ENCODE assay signal across 23 cellular contexts in the genomic region with DNA sequence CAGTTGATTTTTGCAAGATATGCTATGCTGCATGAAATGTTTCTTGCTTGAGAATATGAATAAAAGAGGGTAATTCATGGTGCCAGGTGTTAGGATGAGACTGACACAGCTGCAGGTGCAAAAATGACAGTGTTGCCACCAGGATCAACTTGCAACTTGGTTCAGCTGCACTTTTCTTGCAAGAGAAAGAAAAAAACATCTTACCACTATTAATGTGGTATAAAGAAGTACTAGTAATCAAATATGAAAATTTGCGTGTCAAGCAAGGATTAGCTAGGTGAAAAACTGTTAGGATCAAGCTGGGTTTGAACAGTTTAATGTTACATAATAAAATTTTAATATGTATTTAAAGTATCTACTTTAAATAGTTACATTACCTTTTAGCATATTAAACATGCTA. TPM values are rescaled to one million over a fixed set of nuclear protein-coding genes. Genes with fewer than 3 reads are reported as not detected.
A peak's percentile ranks its signal among the peaks of the same experiment; 100 is the strongest.
DNase-seq lines count a peak whose midpoint lies in the region; ATAC-seq and TF ChIP-seq lines count a peak whose summit lies in the region.
"Had no signal": no experiment of that assay in that cellular context is flagged by ENCODE, and none has a peak within 500 bp of the region (broad histone marks: within the 10 kb centered on the region; RNA-seq: fewer than 3 reads in every experiment).

No MANE protein-coding gene starts in this region.

- H3K27ac Mint-ChIP-seq in effector memory CD8-positive, alpha-beta T cell, result no peak overlapping the region
- H3K27ac Mint-ChIP-seq: T-helper 17 cell had no signal

- no peak overlapping the region for H3K4me3 ChIP-seq in KMS-11 (IDR thresholded peaks at IDR 0.05; ENCODE audit: insufficient read depth, low read depth, low read length)
- H3K4me3 ChIP-seq: GM23248 had no signal

- H3K9ac ChIP-seq in KMS-11, result no peak overlapping the region
- H3K9ac ChIP-seq: GM23248 had no signal

- no peaks in the 10 kb centered on the region for H4K20me1 ChIP-seq in KMS-11 (ENCODE audit: insufficient read depth)

- H3K27me3 Mint-ChIP-seq in effector memory CD8-positive, alpha-beta T cell, result no peaks in the 10 kb centered on the region
- H3K27me3 Mint-ChIP-seq: CD4-positive, CD25-positive, alpha-beta regulatory T cell; T-helper 17 cell had no signal

- no peak overlapping the region for H3K27ac ChIP-seq in KMS-11
- H3K27ac ChIP-seq: GM23248 had no signal

- H3K79me2 ChIP-seq in KMS-11 (ENCODE audit: insufficient read depth, low read depth), result no peaks in the 10 kb centered on the region

- H3K4me1 ChIP-seq in KMS-11 (ENCODE audit: low read depth, poor library complexity, severe bottlenecking), result peaks cover 19% of the 10 kb centered on the region

- no peaks in the 10 kb centered on the region for H3K9me3 Mint-ChIP-seq in effector memory CD8-positive, alpha-beta T cell
- H3K9me3 Mint-ChIP-seq: CD4-positive, CD25-positive, alpha-beta regulatory T cell had no signal

- no peaks in the 10 kb centered on the region for H3K27me3 ChIP-seq in KMS-11 (ENCODE audit: insufficient read depth, low read depth)

- peak; percentile 14 to 33 for DNase-seq in NCI-H526 (lab: John Stamatoyannopoulos, UW)
- DNase-seq in SHP77 treated with DMSO at 0.1 percent for 48 hours (lab: John Stamatoyannopoulos, UW), result peak; percentile 59
- no peak for DNase-seq in iPS-NIHi7 (ENCODE audit: extremely low spot score)
- no peak for DNase-seq in effector memory CD8-positive, alpha-beta T cell
- no peak for DNase-seq in NCI-H82 treated with DMSO at 0.1 percent for 48 hours (lab: John Stamatoyannopoulos, UW; ENCODE audit: unreplicated experiment)
- no peak for DNase-seq in left ventricle myocardium superior
- DNase-seq: CD4-positive, CD25-positive, alpha-beta regulatory T cell; COR-L47; DMS 273 treated with DMSO at 0.1 percent for 48 hours; GM23248; KBM-7; NCI-H1105; NCI-H1694; NCI-H2081 treated with DMSO at 0.1 percent for 48 hours; NCI-H2171 treated with DMSO at 0.1 percent for 48 hours; NCI-H446; OCI-M1; SW 1271; T-helper 17 cell had no signal

- H3K36me3 Mint-ChIP-seq in effector memory CD8-positive, alpha-beta T cell (ENCODE audit: insufficient read depth), result peaks cover 19% of the 10 kb centered on the region

- ATAC-seq in effector memory CD8-positive, alpha-beta T cell (replicated peaks), result no peak
- no peak for ATAC-seq in left ventricle myocardium superior
- ATAC-seq: HCT116, HepG2, Right ventricle myocardium inferior, T-helper 17 cell had no signal

- H3K4me1 Mint-ChIP-seq in effector memory CD8-positive, alpha-beta T cell (ENCODE audit: low read depth in 2 of 2), result peaks cover 8 to 23% of the 10 kb centered on the region in 2 donors

- H3K4me2 ChIP-seq in KMS-11, result peak overlapping the region; percentile 14

- no peak for TF ChIP-seq CTCF in KMS-11 (conservative IDR thresholded peaks at IDR 0.05; ENCODE audit: low read depth, low read length)

- intact Hi-C loops in left ventricle myocardium superior (cut with micrococcal nuclease), result no loop called here

- no peak overlapping the region for H3K4me3 Mint-ChIP-seq in effector memory CD8-positive, alpha-beta T cell
- H3K4me3 Mint-ChIP-seq: CD4-positive, CD25-positive, alpha-beta regulatory T cell; T-helper 17 cell had no signal

- H2AFZ ChIP-seq in KMS-11 (ENCODE audit: low read depth), result no peak overlapping the region
- H2AFZ ChIP-seq: GM23248 had no signal

- no peaks in the 10 kb centered on the region for H3K36me3 ChIP-seq in KMS-11 (ENCODE audit: insufficient read depth)

RNA-seq across cellular contexts. Expression of gene CHIC2, which starts 49.6 kb away (rescaled TPM):
- 6.7 TPM for total RNA-seq in left ventricle myocardium superior

Comparison
In these comparisons a context has a peak if more than half of its experiments do, and no peak if none do; other contexts are left out.
1. DNase-seq: peak in NCI-H526 (2 of 2) and SHP77 treated with DMSO at 0.1 percent for 48 hours (single experiment); none in iPS-NIHi7 (single experiment), effector memory CD8-positive, alpha-beta T cell (0 of 3), NCI-H82 treated with DMSO at 0.1 percent for 48 hours (single experiment) and left ventricle myocardium superior (single experiment).